In genomic region chr4:53004497-53005148, GRCh38 we compare ENCODE assay signal across 20 cellular contexts.
"Had no signal": no experiment of that assay in that cellular context is flagged by ENCODE, and none has a peak within 500 bp of the region (broad histone marks: within the 10 kb centered on the region; RNA-seq: fewer than 3 reads in every experiment).

No MANE protein-coding gene starts in this region.

- H3K36me3 ChIP-seq: colonic mucosa, esophagus muscularis mucosa, gastrocnemius medialis, left ventricle myocardium inferior, right lobe of liver, vagina had no signal

- H3K27ac ChIP-seq: colonic mucosa, esophagus muscularis mucosa, gastrocnemius medialis, left ventricle myocardium inferior, parathyroid adenoma, vagina, VCaP had no signal

- DNase-seq: activated CD4-positive, alpha-beta memory T cell treated with anti-CD3 and anti-CD28 coated beads, Interleukin-2, amount 10 ng/mL, durations not matched to agents 7 days and 5 days; activated CD4-positive, alpha-beta T cell treated with anti-CD3 and anti-CD28 coated beads, Interleukin-2, amount 10 ng/mL, durations not matched to agents 24 days and 14 days; activated CD8-positive, alpha-beta memory T cell treated with anti-CD3 and anti-CD28 coated beads, Interleukin-2, amount 10 ng/mL, durations not matched to agents 7 days and 5 days; colonic mucosa; gastrocnemius medialis; left ventricle myocardium inferior; nephron progenitor cell; nucleus accumbens; small intestine; stimulated activated CD4-positive, alpha-beta T cell treated with anti-CD3 and anti-CD28 coated beads, Interleukin-15, amount 100 ng/mL, for 24 hours; stimulated activated CD8-positive, alpha-beta memory T cell treated with anti-CD3 and anti-CD28 coated beads, Interleukin-4, amount 100 ng/mL, for 48 hours; stimulated activated naive B cell treated with anti-CD40 and anti-IgM and Interleukin-4, amounts not matched to agents 10 μg/mL and 1 μg/mL and 100 μg/mL, for 72 hours; testis; trophoblast cell had no signal

- H3K4me3 ChIP-seq: colonic mucosa, esophagus muscularis mucosa, gastrocnemius medialis, left ventricle myocardium inferior, right lobe of liver, testis, vagina had no signal

- H3K9me3 ChIP-seq: colonic mucosa, esophagus muscularis mucosa, gastrocnemius medialis, left ventricle myocardium inferior, right lobe of liver, testis, vagina had no signal

- ATAC-seq: activated CD4-positive, CD25-positive, alpha-beta regulatory T cell treated with anti-CD3 and anti-CD28 coated beads, Interleukin-2, amount 50 U/mL, for 24 hours; activated CD8-positive, alpha-beta memory T cell treated with anti-CD3 and anti-CD28 coated beads, Interleukin-2, amount 10 ng/mL, durations not matched to agents 7 days and 5 days; gastrocnemius medialis had no signal

- H3K27me3 ChIP-seq: colonic mucosa, esophagus muscularis mucosa, gastrocnemius medialis, right lobe of liver, testis, vagina had no signal

- H3K4me1 ChIP-seq: colonic mucosa, parathyroid adenoma, right lobe of liver had no signal
